Comparison of ENCODE assay signal across 33 cellular contexts in genomic region chr15:76753771-76754170, GRCh38.
"Had no signal": no experiment of that assay in that cellular context is flagged by ENCODE, and none has a peak within 500 bp of the region (broad histone marks: within the 10 kb centered on the region; RNA-seq: fewer than 3 reads in every experiment).

No MANE protein-coding gene starts in this region.

- H3K9ac ChIP-seq: KMS-11, SK-N-SH had no signal

- H3K27ac ChIP-seq: brain microvascular endothelial cell, cardiac muscle cell, KMS-11, Peyer's patch, SJSA1, VCaP had no signal

- DNase-seq: activated B cell treated with CpG ODN at 0.5 μM for 24 hours; activated CD4-positive, alpha-beta memory T cell treated with anti-CD3 and anti-CD28 coated beads for 36 hours; activated CD4-positive, alpha-beta T cell treated with anti-CD3 and anti-CD28 coated beads for 4 hours; activated CD4-positive, alpha-beta T cell treated with anti-CD3 and anti-CD28 coated beads, Interleukin-2, amount 50 U/mL, for 1 hour; activated CD4-positive, CD25-positive, alpha-beta regulatory T cell treated with anti-CD3 and anti-CD28 coated beads, Interleukin-2, amount 50 U/mL, for 72 hours; activated CD8-positive, alpha-beta memory T cell treated with anti-CD3 and anti-CD28 coated beads, Interleukin-2, amount 50 U/mL, for 4 hours; activated gamma-delta T cell treated with Interleukin-2 at 50 U/mL for 16 hours; activated naive CD4-positive, alpha-beta T cell treated with anti-CD3 and anti-CD28 coated beads for 36 hours; activated naive CD8-positive, alpha-beta T cell treated with anti-CD3 and anti-CD28 coated beads, Interleukin-2, amount 50 U/mL, for 24 hours; activated T-cell treated with anti-CD3 and anti-CD28 coated beads for 4 hours; activated T-cell treated with anti-CD3 and anti-CD28 coated beads, Interleukin-2, amount 50 U/mL, for 4 hours; amniotic stem cell; aorta; brain microvascular endothelial cell; NCI-H1092 treated with DMSO at 0.1 percent for 48 hours; NCI-H1417 treated with DMSO at 0.1 percent for 48 hours; NCI-H187 treated with DMSO at 0.1 percent for 48 hours; NCI-H2081; NCI-H2171 treated with DMSO at 0.1 percent for 48 hours; NCI-H2227 treated with DMSO at 0.1 percent for 48 hours; NCI-H446; NCI-H510A treated with DMSO at 0.1 percent for 48 hours; NCI-H82; Peyer's patch; RPMI8226; SHP77 treated with DMSO at 0.1 percent for 48 hours; SK-N-SH; T-helper 9 cell had no signal

- H3K9me2 ChIP-seq: SK-N-SH had no signal

- H3K9me3 ChIP-seq: Peyer's patch, SJSA1, SK-N-SH had no signal

- H3K4me3 ChIP-seq: cardiac muscle cell, Peyer's patch, SJSA1 had no signal

- ATAC-seq: activated naive CD4-positive, alpha-beta T cell treated with anti-CD3 and anti-CD28 coated beads, Interleukin-2, amount 50 U/mL, for 72 hours; activated naive CD8-positive, alpha-beta T cell treated with anti-CD3 and anti-CD28 coated beads, Interleukin-2, amount 50 U/mL, for 24 hours; activated T-cell treated with anti-CD3 and anti-CD28 coated beads, Interleukin-2, amount 50 U/mL, for 4 hours had no signal

- H3K36me3 ChIP-seq: brain microvascular endothelial cell, Peyer's patch, SJSA1 had no signal

- H3K4me1 ChIP-seq: Peyer's patch, SJSA1 had no signal

- H3K27me3 ChIP-seq: brain microvascular endothelial cell, cardiac muscle cell, Peyer's patch, SJSA1 had no signal

- H3K4me2 ChIP-seq: KMS-11, SK-N-SH had no signal
